Comparison of ENCODE assay signal across 9 cellular contexts in the genomic region with DNA sequence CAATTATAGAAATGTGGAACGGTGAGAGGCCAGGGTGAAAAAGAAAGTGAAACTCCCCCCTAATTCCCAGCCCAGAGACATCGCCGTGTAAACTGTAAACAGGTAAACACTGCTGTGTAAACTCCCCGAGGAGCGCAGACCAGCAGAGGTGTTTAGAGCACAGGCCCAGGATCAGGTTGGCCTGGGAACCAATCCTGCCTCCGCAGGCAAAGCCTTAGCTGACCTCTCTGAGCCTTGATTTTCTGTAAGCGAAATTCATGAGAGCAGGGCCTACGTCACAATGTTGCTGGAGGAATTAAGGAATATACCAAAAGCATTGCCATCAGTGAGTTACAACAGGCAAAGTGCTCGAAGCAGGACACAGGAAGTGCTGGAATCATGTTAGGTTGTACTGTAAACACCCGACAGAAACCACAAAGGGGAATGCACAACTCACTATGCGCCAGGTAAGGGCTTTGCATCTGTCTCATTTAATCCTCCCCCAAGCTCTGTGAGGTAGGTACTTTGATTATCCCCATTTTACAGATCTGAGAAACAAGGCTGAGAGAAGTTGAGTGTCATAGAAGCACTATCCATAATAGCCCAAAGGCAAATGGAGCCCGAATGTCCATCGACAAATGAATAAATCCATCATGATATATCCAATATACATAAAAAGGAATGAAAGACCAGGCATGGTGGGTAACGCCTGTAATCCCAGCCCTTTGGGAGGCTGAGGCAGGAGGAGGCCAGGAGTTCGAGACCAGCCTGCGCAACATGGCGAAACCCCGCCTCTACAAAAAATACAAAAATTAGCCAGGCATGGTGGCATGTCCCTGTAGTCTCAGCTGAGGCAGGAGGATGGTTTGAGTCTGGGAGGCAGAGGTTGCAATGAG. TPM values are rescaled to one million over a fixed set of nuclear protein-coding genes. Genes with fewer than 3 reads are reported as not detected.
A peak's percentile ranks its signal among the peaks of the same experiment; 100 is the strongest.
DNase-seq lines count a peak whose midpoint lies in the region; ATAC-seq and TF ChIP-seq lines count a peak whose summit lies in the region.
"Had no signal": no experiment of that assay in that cellular context is flagged by ENCODE, and none has a peak within 500 bp of the region (broad histone marks: within the 10 kb centered on the region; RNA-seq: fewer than 3 reads in every experiment).

No MANE protein-coding gene starts in this region.

- peaks cover 8% of the 10 kb centered on the region for H3K4me1 Mint-ChIP-seq in activated naive CD4-positive, alpha-beta T cell treated with anti-CD3 and anti-CD28 coated beads, Interleukin-2, amount 50 U/mL, for 24 hours
- H3K4me1 Mint-ChIP-seq in T-cell: peaks cover 10 to 15% (median 11%) of the 10 kb centered on the region in 3 donors

- H3K27me3 Mint-ChIP-seq in activated naive CD4-positive, alpha-beta T cell treated with anti-CD3 and anti-CD28 coated beads, Interleukin-2, amount 50 U/mL, for 24 hours: no peaks in the 10 kb centered on the region
- H3K27me3 Mint-ChIP-seq in T-cell: no peaks in the 10 kb centered on the region

- no peak for TF ChIP-seq POLR2A in esophagus squamous epithelium (IDR thresholded peaks at IDR 0.05)

- peak overlapping the region; percentile 3 to 89 (median 84) for H3K27ac ChIP-seq in esophagus squamous epithelium
- peak overlapping the region; percentile 37 for H3K27ac ChIP-seq in upper lobe of right lung
- H3K27ac ChIP-seq: esophagus muscularis mucosa had no signal

- no peak for DNase-seq in activated naive CD4-positive, alpha-beta T cell treated with Interleukin-2 at 50 U/mL for 16 hours
- no peak for DNase-seq in T-cell
- DNase-seq in esophagus squamous epithelium (lab: John Stamatoyannopoulos, UW): no peak
- no peak for DNase-seq in upper lobe of right lung
- DNase-seq in NCI-H2227 (lab: John Stamatoyannopoulos, UW; ENCODE audit: unreplicated experiment): no peak
- no peak for DNase-seq in DMS153 (lab: John Stamatoyannopoulos, UW)

- intact Hi-C loops in esophagus squamous epithelium (cut with DNase I) (no loop called here), upper lobe of right lung (cut with DNase I) (no loop called here)

- H3K9me3 ChIP-seq in esophagus squamous epithelium: no peaks in the 10 kb centered on the region
- H3K9me3 ChIP-seq in upper lobe of right lung: no peaks in the 10 kb centered on the region
- H3K9me3 ChIP-seq: esophagus muscularis mucosa had no signal

- H3K27ac Mint-ChIP-seq in activated naive CD4-positive, alpha-beta T cell treated with anti-CD3 and anti-CD28 coated beads, Interleukin-2, amount 50 U/mL, for 24 hours: no peak overlapping the region
- H3K27ac Mint-ChIP-seq in T-cell: peak overlapping the region; percentile 75 to 87

- no peaks in the 10 kb centered on the region for H3K36me3 ChIP-seq in esophagus squamous epithelium
- no peaks in the 10 kb centered on the region for H3K36me3 ChIP-seq in upper lobe of right lung
- H3K36me3 ChIP-seq: esophagus muscularis mucosa had no signal

- POLR2A ChIA-PET in T-cell (lab: Charles Lee): interaction anchor here in 1 of 2 donors (1.1 kb wide), 1 partner anchor 32 kb away, joined by 3 read pairs; no protein-coding TSS in a partner anchor

- peak overlapping the region; percentile 64 for H3K4me3 Mint-ChIP-seq in activated naive CD4-positive, alpha-beta T cell treated with anti-CD3 and anti-CD28 coated beads, Interleukin-2, amount 50 U/mL, for 24 hours
- peak overlapping the region; percentile 68 to 75 (median 75) for H3K4me3 Mint-ChIP-seq in T-cell

- H3K9me3 Mint-ChIP-seq in activated naive CD4-positive, alpha-beta T cell treated with anti-CD3 and anti-CD28 coated beads, Interleukin-2, amount 50 U/mL, for 24 hours: no peaks in the 10 kb centered on the region
- H3K9me3 Mint-ChIP-seq in T-cell: no peaks in the 10 kb centered on the region

- 68 to 69% methylated on average over 17 to 18 of the region's 18 CpGs for WGBS in esophagus squamous epithelium, 2 donors

- H3K36me3 Mint-ChIP-seq in activated naive CD4-positive, alpha-beta T cell treated with anti-CD3 and anti-CD28 coated beads, Interleukin-2, amount 50 U/mL, for 24 hours: no peaks in the 10 kb centered on the region
- no peaks in the 10 kb centered on the region for H3K36me3 Mint-ChIP-seq in T-cell

- H3K4me3 ChIP-seq in esophagus squamous epithelium: no peak overlapping the region
- no peak overlapping the region for H3K4me3 ChIP-seq in upper lobe of right lung
- H3K4me3 ChIP-seq: esophagus muscularis mucosa had no signal

- H3K27me3 ChIP-seq in esophagus squamous epithelium: no peaks in the 10 kb centered on the region
- no peaks in the 10 kb centered on the region for H3K27me3 ChIP-seq in upper lobe of right lung
- H3K27me3 ChIP-seq: esophagus muscularis mucosa had no signal

- CTCF ChIA-PET in T-cell (lab: Charles Lee): no interaction called here

- peaks cover 34 to 75% (median 39%) of the 10 kb centered on the region in 3 donors for H3K4me1 ChIP-seq in esophagus squamous epithelium
- H3K4me1 ChIP-seq in upper lobe of right lung: peaks cover 33% of the 10 kb centered on the region

- TF ChIP-seq CTCF in esophagus squamous epithelium (IDR thresholded peaks at IDR 0.05): no peak
- no peak for TF ChIP-seq CTCF in upper lobe of right lung (IDR thresholded peaks at IDR 0.05)

- ATAC-seq in T-cell (replicated peaks in 1 of 4) (peak in 1 of 4 experiments; percentile 40), upper lobe of right lung (no peak), HG02678 (IDR thresholded peaks at IDR 0.05; ENCODE audit: unreplicated experiment) (no peak)

RNA-seq across cellular contexts. Expression of a gene that starts 30.7 kb away (rescaled TPM):
- 10 to 100 TPM; 16.5 to 20.9 (median 19.3) TPM for total RNA-seq in T-cell
- total RNA-seq in esophagus squamous epithelium: 10 to 100 TPM; 19.4 to 46.8 (median 35.0) TPM
- total RNA-seq in upper lobe of right lung: 30.9 TPM

RNA-seq across cellular contexts. Expression of a gene that starts 35.9 kb away (rescaled TPM):
- total RNA-seq in T-cell (10 to 100 TPM; 20.7 to 41.9 (median 36.6) TPM), esophagus squamous epithelium (10 to 100 TPM; 12.4 to 19.6 (median 14.3) TPM), upper lobe of right lung (10.7 TPM)

RNA-seq across cellular contexts. Expression of a gene that starts 42.2 kb away (rescaled TPM):
- total RNA-seq in T-cell: 100 to 1,000 TPM in 3 of 5 donors, 10 to 100 TPM in 2; 28.8 to 121 (median 112) TPM
- total RNA-seq in esophagus squamous epithelium: 10 to 100 TPM; 29.5 to 63.5 (median 48.2) TPM
- 46.6 TPM for total RNA-seq in upper lobe of right lung

RNA-seq across cellular contexts. Expression of a gene that starts 58.2 kb away (rescaled TPM):
- total RNA-seq in T-cell: 1 to 10 TPM in 3 of 5 donors, under 1 TPM in 1, not detected in 1; 0.70 to 3.8 (median 1.9) TPM
- total RNA-seq in esophagus squamous epithelium: 10 to 100 TPM; 15.8 to 65.8 (median 51.8) TPM
- 3.6 TPM for total RNA-seq in upper lobe of right lung
